ENCODE assay signal across 13 cellular contexts in the genomic region with DNA sequence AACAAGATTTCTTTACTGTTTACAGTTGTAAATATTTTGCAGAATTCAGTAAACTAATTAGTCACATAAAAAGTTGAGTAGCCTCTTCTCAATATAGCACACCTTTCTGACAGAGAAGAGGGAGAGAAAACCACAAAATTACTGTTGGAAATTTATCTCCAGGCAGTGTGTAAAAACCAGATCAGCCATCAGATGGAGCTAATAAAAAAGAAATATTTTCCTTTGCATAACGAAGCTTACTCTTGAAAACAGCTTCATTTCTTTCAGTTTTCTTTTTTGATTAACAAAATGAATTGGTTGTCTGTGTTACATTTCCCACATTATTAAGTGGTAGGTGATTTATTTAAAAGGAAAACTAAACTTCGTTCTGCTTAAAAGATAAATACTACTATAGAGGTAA.
DNase-seq lines count a peak whose midpoint lies in the region; ATAC-seq and TF ChIP-seq lines count a peak whose summit lies in the region.
"Had no signal": no experiment of that assay in that cellular context is flagged by ENCODE, and none has a peak within 500 bp of the region (broad histone marks: within the 10 kb centered on the region; RNA-seq: fewer than 3 reads in every experiment).

No MANE protein-coding gene starts in this region.

- ATAC-seq in GM18498 (IDR thresholded peaks at IDR 0.05; ENCODE audit: unreplicated experiment) (no peak), HG03108 (IDR thresholded peaks at IDR 0.05; ENCODE audit: unreplicated experiment) (no peak)

- no peaks in the 10 kb centered on the region for H3K4me1 Mint-ChIP-seq in chondrocyte (ENCODE audit: low read depth)

- no peaks in the 10 kb centered on the region for H3K9me3 Mint-ChIP-seq in chondrocyte (ENCODE audit: low read depth)

- no peak overlapping the region for H3K4me2 ChIP-seq in neural cell (ENCODE audit: low read length)

- TF ChIP-seq CTCF in chondrocyte (IDR thresholded peaks at IDR 0.05) (peak; percentile 73), neural cell (IDR thresholded peaks at IDR 0.05; ENCODE audit: poor library complexity, severe bottlenecking) (peak; percentile 68)

- peak; percentile 74 for TF ChIP-seq RAD21 in neural cell (conservative IDR thresholded peaks at IDR 0.05)

- DNase-seq in NCI-H1092 treated with DMSO at 0.1 percent for 48 hours (lab: John Stamatoyannopoulos, UW) (peak; percentile 9), NCI-H1092 (lab: John Stamatoyannopoulos, UW) (no peak), NAMALWA (ENCODE audit: low spot score) (peak; percentile 24), chondrocyte (ENCODE audit: low spot score) (no peak), DMS114 treated with DMSO at 0.1 percent for 48 hours (lab: John Stamatoyannopoulos, UW; ENCODE audit: unreplicated experiment) (no peak)
- DNase-seq: activated CD4-positive, alpha-beta T cell treated with anti-CD3 and anti-CD28 coated beads, Interleukin-2, amount 10 ng/mL, durations not matched to agents 7 days and 5 days; activated gamma-delta T cell; NCI-H146; SHP77 treated with DMSO at 0.1 percent for 48 hours had no signal

- peaks cover 2% of the 10 kb centered on the region for H3K27me3 Mint-ChIP-seq in chondrocyte (ENCODE audit: low read depth)
- H3K27me3 Mint-ChIP-seq: activated CD4-positive, alpha-beta T cell treated with anti-CD3 and anti-CD28 coated beads, Interleukin-2, amount 10 ng/mL, durations not matched to agents 7 days and 5 days had no signal

- no peak overlapping the region for H3K4me3 Mint-ChIP-seq in chondrocyte (ENCODE audit: unreplicated experiment)
- H3K4me3 Mint-ChIP-seq: activated CD4-positive, alpha-beta T cell treated with anti-CD3 and anti-CD28 coated beads, Interleukin-2, amount 10 ng/mL, durations not matched to agents 7 days and 5 days had no signal

- H4K20me1 ChIP-seq in neural cell (ENCODE audit: insufficient read depth), result no peaks in the 10 kb centered on the region

- H3K9me3 ChIP-seq in neural cell (ENCODE audit: low read length), result no peaks in the 10 kb centered on the region
- H3K9me3 ChIP-seq: vagina had no signal

- H3K27ac ChIP-seq in neural cell (ENCODE audit: low read length), result no peak overlapping the region
- H3K27ac ChIP-seq: vagina had no signal

- no peak overlapping the region for H3K9ac ChIP-seq in neural cell (ENCODE audit: low read length)

- no peaks in the 10 kb centered on the region for H3K36me3 Mint-ChIP-seq in chondrocyte (ENCODE audit: low read depth)

- H3K79me2 ChIP-seq in neural cell (replicated peaks; ENCODE audit: insufficient read depth, low read length), result no peaks in the 10 kb centered on the region

- H3K27ac Mint-ChIP-seq in chondrocyte (ENCODE audit: unreplicated experiment), result no peak overlapping the region
- H3K27ac Mint-ChIP-seq: activated CD4-positive, alpha-beta T cell treated with anti-CD3 and anti-CD28 coated beads, Interleukin-2, amount 10 ng/mL, durations not matched to agents 7 days and 5 days had no signal

- H3K36me3 ChIP-seq in neural cell (ENCODE audit: insufficient read depth, low read length), result no peaks in the 10 kb centered on the region
- H3K36me3 ChIP-seq: vagina had no signal

- H3F3A ChIP-seq in neural cell (ENCODE audit: insufficient read depth, low read length, poor library complexity, severe bottlenecking), result no peaks in the 10 kb centered on the region

- TF ChIP-seq EP300 in neural cell (conservative IDR thresholded peaks at IDR 0.05; ENCODE audit: poor library complexity, severe bottlenecking), result no peak

- H3K4me3 ChIP-seq in neural cell (ENCODE audit: low read length), result no peak overlapping the region
- H3K4me3 ChIP-seq: vagina had no signal

- H3K9me2 ChIP-seq in neural cell (ENCODE audit: insufficient read depth, low read length), result no peaks in the 10 kb centered on the region

- no peak overlapping the region for H2AFZ ChIP-seq in neural cell (ENCODE audit: low read depth, low read length)

- H3K27me3 ChIP-seq in neural cell (ENCODE audit: insufficient read depth, low read depth, low read length), result peaks cover 11% of the 10 kb centered on the region
- H3K27me3 ChIP-seq: vagina had no signal

TF ChIP-seq in neural cell, 6 proteins besides CTCF, POLR2A, EP300 and RAD21:
- TF ChIP-seq TAF1 (IDR thresholded peaks at IDR 0.05; ENCODE audit: low read depth) (no peak), SMC3 (conservative IDR thresholded peaks at IDR 0.05; ENCODE audit: poor library complexity) (peak; percentile 74), MXI1 (conservative IDR thresholded peaks at IDR 0.05; ENCODE audit: poor library complexity, severe bottlenecking) (no peak)

Comparison
In these comparisons a context has a peak if more than half of its experiments do, and no peak if none do; other contexts are left out.
1. DNase-seq: peak in NCI-H1092 treated with DMSO at 0.1 percent for 48 hours (single experiment) and NAMALWA (single experiment); none in NCI-H1092 (single experiment), chondrocyte (single experiment) and DMS114 treated with DMSO at 0.1 percent for 48 hours (single experiment).